3 cellular contexts compared by ENCODE assay signal in the genomic region with DNA sequence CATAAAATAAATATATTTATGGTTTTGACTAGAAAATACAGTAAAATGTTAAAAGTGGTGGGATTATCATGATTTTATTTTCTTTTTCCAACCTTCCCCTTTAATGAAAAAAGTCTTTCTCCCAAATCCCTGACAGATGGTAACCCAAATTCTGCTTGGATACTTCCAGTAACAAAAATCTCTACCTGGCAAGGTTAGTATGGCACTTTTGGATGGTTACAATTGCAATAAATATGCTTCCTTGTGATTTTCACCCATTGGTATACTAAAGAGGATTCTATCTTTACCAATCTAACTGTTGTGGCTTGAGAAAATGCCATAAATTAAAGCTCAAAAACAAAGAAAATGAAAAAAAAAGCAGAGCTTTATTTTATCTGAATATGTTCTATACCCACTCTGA.
"Had no signal": no experiment of that assay in that cellular context is flagged by ENCODE, and none has a peak within 500 bp of the region (broad histone marks: within the 10 kb centered on the region; RNA-seq: fewer than 3 reads in every experiment).

No MANE protein-coding gene starts in this region.

- DNase-seq: GDM1, GF-D8 had no signal

- ATAC-seq: GM12878 had no signal
